ENCODE assay signal across 11 cellular contexts in the genomic region with DNA sequence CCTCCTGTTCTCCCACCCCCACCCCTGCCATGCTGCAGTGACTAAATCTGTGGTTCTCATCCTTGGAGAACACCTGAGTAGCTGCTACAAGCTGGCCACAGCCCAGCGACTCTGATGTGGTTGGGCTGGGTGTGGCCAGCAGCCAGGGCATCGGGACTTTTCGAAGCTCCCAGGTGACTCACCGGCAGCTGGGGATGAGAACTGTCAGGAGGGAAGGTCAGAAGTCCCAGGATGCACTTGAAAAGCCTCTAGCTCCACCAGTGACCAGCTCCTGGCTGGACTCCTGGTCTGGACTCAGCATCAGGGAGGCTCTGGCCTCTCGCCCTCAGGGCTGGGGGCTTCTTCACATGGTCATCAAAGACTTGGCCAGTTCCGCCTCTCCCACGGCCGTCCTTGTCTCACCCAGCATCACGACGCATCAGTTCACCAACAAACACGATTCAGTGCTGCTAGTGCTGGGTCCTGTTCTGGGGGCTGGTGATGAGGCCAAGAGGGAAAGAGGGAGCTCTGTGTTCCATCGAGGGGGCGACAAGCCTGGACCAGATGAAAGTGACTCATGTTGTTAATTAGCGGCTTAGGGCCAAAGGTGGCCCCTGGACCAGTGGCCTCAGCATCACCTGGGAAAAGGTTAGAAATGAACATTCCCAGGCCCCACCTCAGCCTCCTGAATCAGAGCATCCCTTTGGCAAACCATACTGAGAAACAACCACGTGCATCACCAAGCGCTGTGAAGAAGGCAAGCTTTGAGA. TPM values are rescaled to one million over a fixed set of nuclear protein-coding genes. Genes with fewer than 3 reads are reported as not detected.
DNase-seq lines count a peak whose midpoint lies in the region; ATAC-seq and TF ChIP-seq lines count a peak whose summit lies in the region.
"Had no signal": no experiment of that assay in that cellular context is flagged by ENCODE, and none has a peak within 500 bp of the region (broad histone marks: within the 10 kb centered on the region; RNA-seq: fewer than 3 reads in every experiment).

No MANE protein-coding gene starts in this region.

- no peak for ATAC-seq in activated CD8-positive, alpha-beta T cell treated with anti-CD3 and anti-CD28 coated beads for 36 hours
- ATAC-seq in activated CD8-positive, alpha-beta T cell treated with anti-CD3 and anti-CD28 coated beads, Interleukin-2, amount 10 ng/mL, durations not matched to agents 7 days and 5 days = no peak
- ATAC-seq in RWPE2 (ENCODE audit: low read depth) (peak; percentile 75), GM21825 (IDR thresholded peaks at IDR 0.05; ENCODE audit: unreplicated experiment) (no peak)

- CTCF ChIA-PET in activated CD8-positive, alpha-beta T cell treated with anti-CD3 and anti-CD28 coated beads for 36 hours (lab: Charles Lee) = interaction anchor here (3.3 kb wide), 1 partner anchor 34 kb away, joined by 10 read pairs; no protein-coding TSS in a partner anchor
- CTCF ChIA-PET in activated CD8-positive, alpha-beta T cell treated with anti-CD3 and anti-CD28 coated beads, Interleukin-2, amount 10 ng/mL, durations not matched to agents 7 days and 5 days (lab: Charles Lee) = interaction anchor here (1.0 to 1.3 kb wide), 2 partner anchors 34 to 51 kb away, joined by 4 to 6 read pairs; no protein-coding TSS in a partner anchor

- H3K27me3 Mint-ChIP-seq in activated CD8-positive, alpha-beta T cell treated with anti-CD3 and anti-CD28 coated beads for 36 hours = no peaks in the 10 kb centered on the region
- no peaks in the 10 kb centered on the region for H3K27me3 Mint-ChIP-seq in activated CD8-positive, alpha-beta T cell treated with anti-CD3 and anti-CD28 coated beads, Interleukin-2, amount 10 ng/mL, durations not matched to agents 7 days and 5 days (ENCODE audit: low read depth)

- H3K9me3 ChIP-seq in RWPE2 (ENCODE audit: severe bottlenecking) (no peaks in the 10 kb centered on the region), thymus (ENCODE audit: control insufficient read depth) (no peaks in the 10 kb centered on the region)

- no peak overlapping the region for H3K27ac Mint-ChIP-seq in activated CD8-positive, alpha-beta T cell treated with anti-CD3 and anti-CD28 coated beads for 36 hours
- no peak overlapping the region for H3K27ac Mint-ChIP-seq in activated CD8-positive, alpha-beta T cell treated with anti-CD3 and anti-CD28 coated beads, Interleukin-2, amount 10 ng/mL, durations not matched to agents 7 days and 5 days

- peaks cover 50% of the 10 kb centered on the region for H3K4me1 Mint-ChIP-seq in activated CD8-positive, alpha-beta T cell treated with anti-CD3 and anti-CD28 coated beads for 36 hours (ENCODE audit: low read depth)
- peaks cover 50% of the 10 kb centered on the region for H3K4me1 Mint-ChIP-seq in activated CD8-positive, alpha-beta T cell treated with anti-CD3 and anti-CD28 coated beads, Interleukin-2, amount 10 ng/mL, durations not matched to agents 7 days and 5 days (ENCODE audit: low read depth)

- H3K27ac ChIP-seq in RWPE2 (ENCODE audit: poor library complexity, severe bottlenecking) (peak overlapping the region; percentile 69), thymus (ENCODE audit: low read depth) (peak overlapping the region; percentile 78), substantia nigra (ENCODE audit: low read depth, low read length, poor library complexity, severe bottlenecking) (no peak overlapping the region)

- no peak overlapping the region for H3K4me3 Mint-ChIP-seq in activated CD8-positive, alpha-beta T cell treated with anti-CD3 and anti-CD28 coated beads for 36 hours
- no peak overlapping the region for H3K4me3 Mint-ChIP-seq in activated CD8-positive, alpha-beta T cell treated with anti-CD3 and anti-CD28 coated beads, Interleukin-2, amount 10 ng/mL, durations not matched to agents 7 days and 5 days
- H3K4me3 Mint-ChIP-seq: nephron progenitor cell had no signal

- H3K27me3 ChIP-seq in RWPE2 (ENCODE audit: insufficient read depth, poor library complexity, severe bottlenecking) (no peaks in the 10 kb centered on the region), thymus (ENCODE audit: control insufficient read depth, insufficient read depth) (no peaks in the 10 kb centered on the region)

- H3K36me3 ChIP-seq in RWPE2 (ENCODE audit: low read depth) = no peaks in the 10 kb centered on the region
- peaks cover 31% of the 10 kb centered on the region for H3K36me3 ChIP-seq in thymus (ENCODE audit: control insufficient read depth, insufficient read depth)

- H3K9me3 Mint-ChIP-seq in activated CD8-positive, alpha-beta T cell treated with anti-CD3 and anti-CD28 coated beads for 36 hours = no peaks in the 10 kb centered on the region
- no peaks in the 10 kb centered on the region for H3K9me3 Mint-ChIP-seq in activated CD8-positive, alpha-beta T cell treated with anti-CD3 and anti-CD28 coated beads, Interleukin-2, amount 10 ng/mL, durations not matched to agents 7 days and 5 days (ENCODE audit: insufficient read depth)
- H3K9me3 Mint-ChIP-seq: nephron progenitor cell had no signal

- peaks cover 31% of the 10 kb centered on the region for H3K36me3 Mint-ChIP-seq in activated CD8-positive, alpha-beta T cell treated with anti-CD3 and anti-CD28 coated beads for 36 hours (ENCODE audit: low read depth)
- H3K36me3 Mint-ChIP-seq in activated CD8-positive, alpha-beta T cell treated with anti-CD3 and anti-CD28 coated beads, Interleukin-2, amount 10 ng/mL, durations not matched to agents 7 days and 5 days (ENCODE audit: low read depth) = peaks cover 41% of the 10 kb centered on the region

- no peak for TF ChIP-seq CTCF in activated CD8-positive, alpha-beta T cell treated with anti-CD3 and anti-CD28 coated beads for 36 hours (IDR thresholded peaks at IDR 0.05)
- TF ChIP-seq CTCF in RWPE2 (IDR thresholded peaks at IDR 0.05; ENCODE audit: poor library complexity, severe bottlenecking) = no peak
- TF ChIP-seq CTCF in GM13977 (IDR thresholded peaks at IDR 0.05; ENCODE audit: extremely low read depth, insufficient read depth, missing control alignments) = no peak

- H3K4me3 ChIP-seq in RWPE2 (ENCODE audit: severe bottlenecking) = no peak overlapping the region
- H3K4me3 ChIP-seq in thymus (ENCODE audit: low read length) = no peak overlapping the region

- H3K4me1 ChIP-seq in RWPE2 (ENCODE audit: insufficient read depth, poor library complexity, severe bottlenecking) = peaks cover 34% of the 10 kb centered on the region
- H3K4me1 ChIP-seq in thymus (ENCODE audit: control insufficient read depth, insufficient read depth, low read length) = peaks cover 2% of the 10 kb centered on the region

- intact Hi-C loops in activated CD8-positive, alpha-beta T cell treated with anti-CD3 and anti-CD28 coated beads for 36 hours (cut with micrococcal nuclease) = no loop called here

- 94% methylated on average over 16 of the region's 16 CpGs for WGBS in thymus

- in situ Hi-C loops in GM13977 (cut with MboI; ENCODE audit: low pct_unique_long_range_greater_than_20kb, low sequenced_read_pairs, unreplicated experiment) = no loop called here

- peak; percentile 22 for DNase-seq in activated CD8-positive, alpha-beta T cell treated with anti-CD3 and anti-CD28 coated beads for 36 hours
- no peak for DNase-seq in activated CD8-positive, alpha-beta T cell treated with anti-CD3 and anti-CD28 coated beads, Interleukin-2, amount 10 ng/mL, durations not matched to agents 7 days and 5 days
- DNase-seq in RWPE2 (ENCODE audit: low spot score) = peak; percentile 98
- peak; percentile 17 for DNase-seq in fibroblast of the conjunctiva (ENCODE audit: low read depth)
- DNase-seq in GM13977 (ENCODE audit: low spot score) = no peak
- no peak for DNase-seq in substantia nigra (lab: John Stamatoyannopoulos, UW)
- DNase-seq: activated CD4-positive, alpha-beta T cell treated with anti-CD3 and anti-CD28 coated beads for 48 hours; NCI-H1694; nephron progenitor cell had no signal

- POLR2A ChIA-PET in activated CD8-positive, alpha-beta T cell treated with anti-CD3 and anti-CD28 coated beads for 36 hours (lab: Charles Lee) = interaction anchor here (0.6 to 19.2 kb wide), 10 partner anchors 10 to 41 kb away, joined by 3 to 335 read pairs (median 4); a partner anchor contains a TSS
- POLR2A ChIA-PET in activated CD8-positive, alpha-beta T cell treated with anti-CD3 and anti-CD28 coated beads, Interleukin-2, amount 10 ng/mL, durations not matched to agents 7 days and 5 days (lab: Charles Lee) = interaction anchor here (0.7 to 11.6 kb wide), 7 partner anchors 18 to 45 kb away, joined by 3 to 182 read pairs (median 4); a partner anchor contains a TSS

RNA-seq across cellular contexts. Expression of a gene that starts 3.9 kb away (rescaled TPM):
- total RNA-seq in activated CD8-positive, alpha-beta T cell treated with anti-CD3 and anti-CD28 coated beads for 36 hours = under 1 TPM in 1 of 2 experiments, not detected in 1; 0.51 TPM
- total RNA-seq in activated CD8-positive, alpha-beta T cell treated with anti-CD3 and anti-CD28 coated beads, Interleukin-2, amount 10 ng/mL, durations not matched to agents 7 days and 5 days = not detected
- 9.8 TPM for polyA plus RNA-seq in thymus

RNA-seq across cellular contexts. Expression of a gene that starts 11.7 kb away (rescaled TPM):
- total RNA-seq in activated CD8-positive, alpha-beta T cell treated with anti-CD3 and anti-CD28 coated beads for 36 hours = 100 to 1,000 TPM; 182 to 197 TPM
- 100 to 1,000 TPM; 258 to 278 TPM for total RNA-seq in activated CD8-positive, alpha-beta T cell treated with anti-CD3 and anti-CD28 coated beads, Interleukin-2, amount 10 ng/mL, durations not matched to agents 7 days and 5 days
- polyA plus RNA-seq in thymus = 196 TPM

RNA-seq across cellular contexts. Expression of a gene that starts 13.7 kb away (rescaled TPM):
- total RNA-seq in activated CD8-positive, alpha-beta T cell treated with anti-CD3 and anti-CD28 coated beads for 36 hours = 100 to 1,000 TPM; 209 to 213 TPM
- total RNA-seq in activated CD8-positive, alpha-beta T cell treated with anti-CD3 and anti-CD28 coated beads, Interleukin-2, amount 10 ng/mL, durations not matched to agents 7 days and 5 days = 100 to 1,000 TPM; 407 to 476 TPM
- polyA plus RNA-seq in thymus = 174 TPM

RNA-seq across cellular contexts. Expression of a gene that starts 26.1 kb away (rescaled TPM):
- total RNA-seq in activated CD8-positive, alpha-beta T cell treated with anti-CD3 and anti-CD28 coated beads for 36 hours = 10 to 100 TPM; 92.6 to 95.1 TPM
- 10 to 100 TPM; 41.1 to 44.3 TPM for total RNA-seq in activated CD8-positive, alpha-beta T cell treated with anti-CD3 and anti-CD28 coated beads, Interleukin-2, amount 10 ng/mL, durations not matched to agents 7 days and 5 days
- polyA plus RNA-seq in thymus = 149 TPM

RNA-seq across cellular contexts. Expression of a gene that starts 44.6 kb away (rescaled TPM):
- 100 to 1,000 TPM; 175 to 179 TPM for total RNA-seq in activated CD8-positive, alpha-beta T cell treated with anti-CD3 and anti-CD28 coated beads for 36 hours
- total RNA-seq in activated CD8-positive, alpha-beta T cell treated with anti-CD3 and anti-CD28 coated beads, Interleukin-2, amount 10 ng/mL, durations not matched to agents 7 days and 5 days = 100 to 1,000 TPM; 139 to 142 TPM
- 3.8 TPM for polyA plus RNA-seq in thymus

Comparison
In these comparisons a context has a peak if more than half of its experiments do, and no peak if none do; other contexts are left out.
1. DNase-seq: peak in activated CD8-positive, alpha-beta T cell treated with anti-CD3 and anti-CD28 coated beads for 36 hours (single experiment), RWPE2 (single experiment) and fibroblast of the conjunctiva (single experiment); none in activated CD8-positive, alpha-beta T cell treated with anti-CD3 and anti-CD28 coated beads, Interleukin-2, amount 10 ng/mL, durations not matched to agents 7 days and 5 days (single experiment), GM13977 (single experiment) and substantia nigra (0 of 49).